In genomic region chr5:35058395-35058794, GRCh38 we compare ENCODE assay signal across 13 cellular contexts. TPM values are rescaled to one million over a fixed set of nuclear protein-coding genes. Genes with fewer than 3 reads are reported as not detected.
DNase-seq lines count a peak whose midpoint lies in the region; ATAC-seq and TF ChIP-seq lines count a peak whose summit lies in the region.
"Had no signal": no experiment of that assay in that cellular context is flagged by ENCODE, and none has a peak within 500 bp of the region (broad histone marks: within the 10 kb centered on the region; RNA-seq: fewer than 3 reads in every experiment).

No MANE protein-coding gene starts in this region.

- no peak overlapping the region for H3K9ac ChIP-seq in MM.1S (ENCODE audit: low read length)
- no peak overlapping the region for H3K9ac ChIP-seq in neuronal stem cell (ENCODE audit: low read depth, low read length, poor library complexity)

- H4K8ac ChIP-seq in neuronal stem cell (ENCODE audit: low read depth, low read length) = no peak overlapping the region

- H4K91ac ChIP-seq in neuronal stem cell (ENCODE audit: low read depth, low read length, poor library complexity) = no peak overlapping the region

- H3K4me2 ChIP-seq in MM.1S (ENCODE audit: low read depth, low read length) (no peak overlapping the region), neuronal stem cell (ENCODE audit: insufficient read depth, low read length, poor library complexity, severe bottlenecking) (no peak overlapping the region)

- WGBS in neuronal stem cell (ENCODE audit: extremely low coverage in 2 of 2, insufficient read length in 2 of 2, insufficient replicate concordance in 1 of 2), 2 donors = no CpG with 5 or more reads among the region's 2 CpGs

- DNase-seq in MM.1S (no peak), occipital lobe (lab: John Stamatoyannopoulos, UW) (no peak), DMS153 (lab: John Stamatoyannopoulos, UW) (no peak), neuronal stem cell (ENCODE audit: low spot score) (no peak)
- DNase-seq: activated gamma-delta T cell treated with Interleukin-2 at 50 U/mL for 16 hours, lower lobe of right lung, NCI-H1694 had no signal

- no peak overlapping the region for H3K18ac ChIP-seq in neuronal stem cell (ENCODE audit: low read length)

- H3K79me1 ChIP-seq in neuronal stem cell (ENCODE audit: low read depth, low read length) = no peaks in the 10 kb centered on the region

- no peak for TF ChIP-seq CTCF in MM.1S (IDR thresholded peaks at IDR 0.05; ENCODE audit: low read length)

- H2AK5ac ChIP-seq in neuronal stem cell (ENCODE audit: low read depth, low read length) = no peak overlapping the region

- H3K27ac ChIP-seq in MM.1S (ENCODE audit: low read length) (no peak overlapping the region), neuronal stem cell (replicated peaks; ENCODE audit: low read length) (no peak overlapping the region)
- H3K27ac ChIP-seq: gastroesophageal sphincter, lower lobe of right lung, prostate gland had no signal

- H3K4me3 ChIP-seq in MM.1S (ENCODE audit: low read length) = no peak overlapping the region
- no peak overlapping the region for H3K4me3 ChIP-seq in neuronal stem cell (ENCODE audit: low read length in 2 of 2)
- H3K4me3 ChIP-seq: gastroesophageal sphincter, lower lobe of right lung, prostate gland had no signal

- H3K27me3 ChIP-seq in MM.1S (replicated peaks; ENCODE audit: insufficient read depth, low read length) (no peaks in the 10 kb centered on the region), neuronal stem cell (ENCODE audit: control insufficient read depth in 3 of 3, insufficient read depth in 3 of 3, low read depth in 1 of 3, low read length in 3 of 3) (no peaks in the 10 kb centered on the region)
- H3K27me3 ChIP-seq: gastroesophageal sphincter had no signal

- H3K9me3 ChIP-seq in MM.1S (replicated peaks; ENCODE audit: insufficient read depth, low read length) (no peaks in the 10 kb centered on the region), neuronal stem cell (replicated peaks in 1 of 2; ENCODE audit: control insufficient read depth in 2 of 2, insufficient read depth in 1 of 2, low read depth in 1 of 2, low read length in 2 of 2) (no peaks in the 10 kb centered on the region)
- H3K9me3 ChIP-seq: gastroesophageal sphincter, lower lobe of right lung, prostate gland had no signal

- H2BK5ac ChIP-seq in neuronal stem cell (ENCODE audit: low read length) = no peak overlapping the region

- H3K79me2 ChIP-seq in MM.1S (ENCODE audit: low read length) = no peaks in the 10 kb centered on the region

- H2AFZ ChIP-seq in MM.1S (ENCODE audit: low read length) (no peak overlapping the region), neuronal stem cell (ENCODE audit: low read length) (no peak overlapping the region)

- no peaks in the 10 kb centered on the region for H3K9me2 ChIP-seq in MM.1S (replicated peaks; ENCODE audit: insufficient read depth, low read length)

- no peaks in the 10 kb centered on the region for H4K20me1 ChIP-seq in MM.1S (ENCODE audit: insufficient read depth, low read length)

- H3F3A ChIP-seq in MM.1S (ENCODE audit: insufficient read depth, low read length) = no peaks in the 10 kb centered on the region

- ATAC-seq in GM18508 (IDR thresholded peaks at IDR 0.05; ENCODE audit: insufficient read depth, unreplicated experiment) = peak; percentile 87
- ATAC-seq in GM19438 (IDR thresholded peaks at IDR 0.05; ENCODE audit: low read depth, unreplicated experiment) = peak; percentile 80
- ATAC-seq in HG02852 (IDR thresholded peaks at IDR 0.05; ENCODE audit: unreplicated experiment) = peak; percentile 68
- ATAC-seq in HG03521 (IDR thresholded peaks at IDR 0.05; ENCODE audit: unreplicated experiment) = peak; percentile 92
- ATAC-seq: gastroesophageal sphincter, lower lobe of right lung had no signal

- H2BK15ac ChIP-seq in neuronal stem cell (ENCODE audit: low read length) = no peak overlapping the region

- no peaks in the 10 kb centered on the region for H3K4me1 ChIP-seq in MM.1S (ENCODE audit: low read length)
- H3K4me1 ChIP-seq in neuronal stem cell (ENCODE audit: control insufficient read depth in 2 of 2, insufficient read depth in 1 of 2, low read depth in 1 of 2, low read length in 2 of 2) = no peaks in the 10 kb centered on the region
- H3K4me1 ChIP-seq: lower lobe of right lung, prostate gland had no signal

- H3K4ac ChIP-seq in neuronal stem cell (ENCODE audit: low read length) = no peak overlapping the region

- H3K36me3 ChIP-seq in MM.1S (replicated peaks; ENCODE audit: insufficient read depth, low read length) = no peaks in the 10 kb centered on the region
- H3K36me3 ChIP-seq in neuronal stem cell (replicated peaks in 1 of 2; ENCODE audit: control insufficient read depth in 2 of 2, insufficient read depth in 2 of 2, low read length in 2 of 2) = no peaks in the 10 kb centered on the region
- H3K36me3 ChIP-seq: gastroesophageal sphincter, lower lobe of right lung, prostate gland had no signal

- no peak overlapping the region for H2BK120ac ChIP-seq in neuronal stem cell (ENCODE audit: low read depth, low read length)

- no peak overlapping the region for H2BK12ac ChIP-seq in neuronal stem cell (ENCODE audit: low read length)

- H3K14ac ChIP-seq in neuronal stem cell (ENCODE audit: low read length) = no peak overlapping the region

- H3K23ac ChIP-seq in neuronal stem cell (ENCODE audit: low read depth, low read length, poor library complexity) = no peak overlapping the region

RNA-seq across cellular contexts. Expression of gene AGXT2, which starts 10.6 kb away (rescaled TPM):
- total RNA-seq in occipital lobe = not detected
- polyA plus RNA-seq in neuronal stem cell (2013, experiment 1 of 2) = not detected
- not detected for polyA plus RNA-seq in neuronal stem cell (2013, experiment 2 of 2)
- total RNA-seq: gastroesophageal sphincter, lower lobe of right lung, prostate gland had no signal
